Comparison of ENCODE assay signal across 9 cellular contexts in the genomic region with DNA sequence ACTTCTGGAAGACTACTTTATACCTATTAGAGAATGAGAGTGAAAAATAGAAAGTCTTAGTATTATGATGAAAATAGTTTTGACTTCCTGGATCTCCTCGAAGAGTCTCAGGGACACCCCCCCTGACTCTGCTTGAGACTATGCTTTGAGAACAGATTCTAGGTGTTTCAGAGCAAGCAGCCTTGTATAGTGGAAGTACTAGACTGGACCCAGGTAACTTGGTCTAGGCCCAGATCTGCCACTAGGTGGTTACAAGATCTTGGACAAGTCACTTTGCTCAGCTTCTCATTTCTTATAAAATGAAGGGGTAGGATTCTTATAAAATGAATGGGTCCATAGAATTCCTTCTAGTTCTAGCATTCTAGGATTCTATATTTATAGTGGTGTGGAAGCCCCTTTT.
A peak's percentile ranks its signal among the peaks of the same experiment; 100 is the strongest.
DNase-seq lines count a peak whose midpoint lies in the region; ATAC-seq and TF ChIP-seq lines count a peak whose summit lies in the region.
"Had no signal": no experiment of that assay in that cellular context is flagged by ENCODE, and none has a peak within 500 bp of the region (broad histone marks: within the 10 kb centered on the region; RNA-seq: fewer than 3 reads in every experiment).

No MANE protein-coding gene starts in this region.

- peaks cover 3% of the 10 kb centered on the region for H3K27me3 Mint-ChIP-seq in nephron progenitor cell (ENCODE audit: low read depth, poor library complexity)
- H3K27me3 Mint-ChIP-seq: IgD-negative memory B cell had no signal

- H3K9me2 ChIP-seq in Loucy (replicated peaks; ENCODE audit: low read depth, low read length): no peaks in the 10 kb centered on the region

- H3K4me3 ChIP-seq in GM12865 (ENCODE audit: low read depth, low read length) (no peak overlapping the region), Loucy (ENCODE audit: low read length, poor library complexity, severe bottlenecking) (no peak overlapping the region)

- no peak overlapping the region for H3K9ac ChIP-seq in Loucy (ENCODE audit: low read depth, low read length, poor library complexity, severe bottlenecking)

- no peaks in the 10 kb centered on the region for H4K20me1 ChIP-seq in Loucy (ENCODE audit: insufficient read depth, low read length, poor library complexity, severe bottlenecking)

- peaks cover 20% of the 10 kb centered on the region for H3K4me1 ChIP-seq in Loucy (ENCODE audit: insufficient read depth, low read length, poor library complexity, severe bottlenecking)

- H2AFZ ChIP-seq in Loucy (ENCODE audit: low read length): no peak overlapping the region

- H3K9me3 ChIP-seq in Loucy (ENCODE audit: insufficient read depth, low read depth, low read length): no peaks in the 10 kb centered on the region

- H3K27me3 ChIP-seq in Loucy (ENCODE audit: insufficient read depth, low read length, poor library complexity, severe bottlenecking): no peaks in the 10 kb centered on the region

- H3F3A ChIP-seq in Loucy (ENCODE audit: low read depth): no peaks in the 10 kb centered on the region

- H3K36me3 Mint-ChIP-seq in nephron progenitor cell (ENCODE audit: low read depth): no peaks in the 10 kb centered on the region

- no peak overlapping the region for H3K4me3 Mint-ChIP-seq in nephron progenitor cell

- DNase-seq in GM12865 (ENCODE audit: low read depth): peak; percentile 64
- DNase-seq in germinal center (ENCODE audit: low spot score): peak; percentile 55
- DNase-seq in NCI-H2081 treated with DMSO at 0.1 percent for 48 hours (lab: John Stamatoyannopoulos, UW): no peak
- no peak for DNase-seq in nephron progenitor cell
- no peak for DNase-seq in DMS53 treated with DMSO at 0.1 percent for 48 hours (lab: John Stamatoyannopoulos, UW; ENCODE audit: unreplicated experiment)
- DNase-seq in NCI-H748 treated with DMSO at 0.1 percent for 48 hours (lab: John Stamatoyannopoulos, UW): no peak

- peaks cover 21% of the 10 kb centered on the region; the same call in 1 of the 2 replicates for H3K36me3 ChIP-seq in Loucy (ENCODE audit: insufficient read depth, low read length)

- H3K9me3 Mint-ChIP-seq in nephron progenitor cell: no peaks in the 10 kb centered on the region
- H3K9me3 Mint-ChIP-seq: IgD-negative memory B cell had no signal

- no peaks in the 10 kb centered on the region for H3K4me1 Mint-ChIP-seq in nephron progenitor cell

- peak; percentile 87 for ATAC-seq in GM21576 (IDR thresholded peaks at IDR 0.05; ENCODE audit: unreplicated experiment)

- H3K27ac Mint-ChIP-seq in nephron progenitor cell: no peak overlapping the region

- TF ChIP-seq CTCF in GM12865 (IDR thresholded peaks at IDR 0.05; ENCODE audit: insufficient read depth, low read depth, low read length, missing control alignments): peak; percentile 35
- TF ChIP-seq CTCF in Loucy (conservative IDR thresholded peaks at IDR 0.05; ENCODE audit: low read length): peak; percentile 53
- TF ChIP-seq CTCF in nephron progenitor cell (IDR thresholded peaks at IDR 0.05): no peak

- peaks cover 33% of the 10 kb centered on the region for H3K79me2 ChIP-seq in Loucy (ENCODE audit: insufficient read depth, low read length)

- H3K4me2 ChIP-seq in Loucy (ENCODE audit: low read depth, low read length, poor library complexity, severe bottlenecking): no peak overlapping the region

Comparison
In these comparisons a context has a peak if more than half of its experiments do, and no peak if none do; other contexts are left out.
1. DNase-seq: peak in GM12865 (single experiment) and germinal center (single experiment); none in NCI-H2081 treated with DMSO at 0.1 percent for 48 hours (single experiment), nephron progenitor cell (single experiment), DMS53 treated with DMSO at 0.1 percent for 48 hours (single experiment) and NCI-H748 treated with DMSO at 0.1 percent for 48 hours (single experiment).